9 cellular contexts compared by ENCODE assay signal in genomic region chr17:7862692-7863437, GRCh38.
A peak's percentile ranks its signal among the peaks of the same experiment; 100 is the strongest.
DNase-seq lines count a peak whose midpoint lies in the region; ATAC-seq and TF ChIP-seq lines count a peak whose summit lies in the region.
"Had no signal": no experiment of that assay in that cellular context is flagged by ENCODE, and none has a peak within 500 bp of the region (broad histone marks: within the 10 kb centered on the region; RNA-seq: fewer than 3 reads in every experiment).

No MANE protein-coding gene starts in this region.

- no peak for TF ChIP-seq POLR2A in erythroblast (IDR thresholded peaks at IDR 0.05; ENCODE audit: low read length)

- peaks cover 27 to 29% of the 10 kb centered on the region in 2 experiments for H3K4me1 ChIP-seq in neutrophil (ENCODE audit: control insufficient read depth in 1 of 2, insufficient read depth in 1 of 2, low read depth in 1 of 2, low read length in 1 of 2)

- H3K9me3 ChIP-seq in neutrophil: no peaks in the 10 kb centered on the region
- H3K9me3 ChIP-seq: BLaER1 had no signal

- no peak for TF ChIP-seq EP300 in Ishikawa (IDR thresholded peaks at IDR 0.05; ENCODE audit: borderline replicate concordance)

- no peak overlapping the region for H3K27ac ChIP-seq in neutrophil
- H3K27ac ChIP-seq: BLaER1 had no signal

- no peaks in the 10 kb centered on the region for H3K27me3 ChIP-seq in neutrophil
- H3K27me3 ChIP-seq: BLaER1 had no signal

- TF ChIP-seq RAD21 in Ishikawa (IDR thresholded peaks at IDR 0.05; ENCODE audit: low read depth): peak; percentile 81

- DNase-seq in NCI-H1417 (lab: John Stamatoyannopoulos, UW): peak; percentile 15 to 71 (median 31)
- DNase-seq in NCI-H1417 treated with DMSO at 0.1 percent for 48 hours (lab: John Stamatoyannopoulos, UW): no peak
- DNase-seq in T-helper 9 cell: peak; percentile 38
- peak; percentile 30 to 70 for DNase-seq in erythroblast (lab: John Stamatoyannopoulos, UW)
- DNase-seq in AML-193 (lab: John Stamatoyannopoulos, UW): no peak

- no peak for ATAC-seq in HG03095 (IDR thresholded peaks at IDR 0.05; ENCODE audit: unreplicated experiment)

- H3K36me3 ChIP-seq in neutrophil: no peaks in the 10 kb centered on the region

- H3K4me3 ChIP-seq in neutrophil (ENCODE audit: low read depth in 1 of 2, low read length in 1 of 2): no peak overlapping the region
- H3K4me3 ChIP-seq: BLaER1 had no signal

- TF ChIP-seq CTCF in neutrophil (IDR thresholded peaks at IDR 0.05): peak; percentile 79

TF ChIP-seq in Ishikawa, 13 proteins besides CTCF, POLR2A, EP300 and RAD21:
- no peak for TF ChIP-seq YY1 (IDR thresholded peaks at IDR 0.05; ENCODE audit: low read depth)
- TF ChIP-seq MAX (IDR thresholded peaks at IDR 0.05): no peak
- no peak for TF ChIP-seq FOXM1 (IDR thresholded peaks at IDR 0.05; ENCODE audit: borderline replicate concordance, low read depth)

Comparison
In these comparisons a context has a peak if more than half of its experiments do, and no peak if none do; other contexts are left out.
1. DNase-seq: peak in NCI-H1417 (3 of 3), T-helper 9 cell (single experiment) and erythroblast (2 of 2); none in NCI-H1417 treated with DMSO at 0.1 percent for 48 hours (single experiment) and AML-193 (0 of 2).